ENCODE assay signal across 2 cellular contexts in genomic region chr17:5631958-5632357, GRCh38.
TF ChIP-seq lines count a peak whose summit lies in the region.

No MANE protein-coding gene starts in this region.

TF ChIP-seq in GM23338, 12 proteins besides CTCF, POLR2A, EP300 and RAD21:
- TF ChIP-seq ETS1 (IDR thresholded peaks at IDR 0.05) (no peak), REST (IDR thresholded peaks at IDR 0.05; ENCODE audit: unreplicated experiment) (peak; percentile 68), JUNB (IDR thresholded peaks at IDR 0.05; ENCODE audit: unreplicated experiment) (no peak), CREB1 (CRISPR knock-in tag; IDR thresholded peaks at IDR 0.05; ENCODE audit: low read depth) (no peak)
TF ChIP-seq in GM23338: peak in this region for 1.

TF ChIP-seq in endothelial cell of umbilical vein, 7 proteins besides CTCF, POLR2A, EP300 and RAD21:
- TF ChIP-seq FOS (IDR thresholded peaks at IDR 0.05; ENCODE audit: borderline replicate concordance, insufficient read depth, low read length) (no peak), GATA2 (IDR thresholded peaks at IDR 0.05; ENCODE audit: insufficient read depth, insufficient read length, low read depth, low read length) (no peak), EZH2 (IDR thresholded peaks at IDR 0.05; ENCODE audit: borderline replicate concordance, low read depth, low read length, severe bottlenecking) (no peak), JUN (IDR thresholded peaks at IDR 0.05; ENCODE audit: borderline replicate concordance, insufficient read depth, insufficient read length, low read depth) (no peak), MAX (IDR thresholded peaks at IDR 0.05; ENCODE audit: insufficient read depth, insufficient read length) (no peak), POLR2AphosphoS5 (IDR thresholded peaks at IDR 0.05; ENCODE audit: insufficient read depth, low read depth, low read length) (no peak), MYC (IDR thresholded peaks at IDR 0.05; ENCODE audit: low read depth, low read length) (no peak)
